Comparison of ENCODE assay signal across 31 cellular contexts in the genomic region with DNA sequence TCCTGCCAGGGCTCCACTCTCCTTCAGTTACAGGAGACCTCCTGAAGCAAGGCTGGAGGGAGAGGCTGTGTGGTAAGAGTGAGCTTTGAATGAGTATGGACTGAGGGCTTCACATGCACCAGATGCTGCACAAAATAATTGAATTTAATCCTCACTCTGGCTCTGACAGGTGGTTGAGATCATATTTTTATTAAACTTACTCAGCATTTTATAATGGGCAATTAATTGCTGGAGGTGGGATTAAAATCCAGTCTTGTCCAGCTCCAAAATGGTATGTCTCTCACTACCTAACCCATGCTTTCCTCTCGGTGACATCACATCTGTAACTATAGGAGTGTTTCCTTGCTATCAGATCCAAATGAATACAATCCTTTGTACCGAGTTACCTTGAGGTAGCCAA.
"Had no signal": no experiment of that assay in that cellular context is flagged by ENCODE, and none has a peak within 500 bp of the region (broad histone marks: within the 10 kb centered on the region; RNA-seq: fewer than 3 reads in every experiment).

No MANE protein-coding gene starts in this region.

- H3K27ac ChIP-seq: ascending aorta, cardiac muscle cell, WERI-Rb-1 had no signal

- H3K27me3 ChIP-seq: ascending aorta, cardiac muscle cell had no signal

- H3K36me3 ChIP-seq: ascending aorta, cardiac muscle cell, WERI-Rb-1 had no signal

- H3K4me3 ChIP-seq: ascending aorta, cardiac muscle cell had no signal

- ATAC-seq: activated CD4-positive, alpha-beta T cell treated with anti-CD3 and anti-CD28 coated beads for 36 hours; activated CD4-positive, CD25-positive, alpha-beta regulatory T cell treated with anti-CD3 and anti-CD28 coated beads, Interleukin-2, amount 50 U/mL, for 24 hours; activated CD8-positive, alpha-beta memory T cell treated with anti-CD3 and anti-CD28 coated beads, Interleukin-2, amount 10 ng/mL, durations not matched to agents 7 days and 5 days; activated CD8-positive, alpha-beta T cell treated with anti-CD3 and anti-CD28 coated beads, Interleukin-2, amount 10 ng/mL, durations not matched to agents 7 days and 5 days; activated naive CD8-positive, alpha-beta T cell treated with anti-CD3 and anti-CD28 coated beads, Interleukin-2, amount 50 U/mL, for 24 hours; WTC11 had no signal

- H3K4me1 ChIP-seq: ascending aorta had no signal

- FAIRE-seq: TTC549 had no signal

- H3K9me3 ChIP-seq: ascending aorta had no signal

- DNase-seq: activated CD4-positive, alpha-beta memory T cell treated with anti-CD3 and anti-CD28 coated beads, Interleukin-2, amount 10 ng/mL, durations not matched to agents 7 days and 5 days; activated CD4-positive, alpha-beta T cell treated with anti-CD3 and anti-CD28 coated beads for 1 hour; activated CD4-positive, alpha-beta T cell treated with anti-CD3 and anti-CD28 coated beads for 36 hours; activated CD4-positive, alpha-beta T cell treated with anti-CD3 and anti-CD28 coated beads for 48 hours; activated CD4-positive, alpha-beta T cell treated with anti-CD3 and anti-CD28 coated beads, Interleukin-2, amount 10 ng/mL, durations not matched to agents 7 days and 5 days; activated CD4-positive, alpha-beta T cell treated with anti-CD3 and anti-CD28 coated beads, Interleukin-2, amount 50 U/mL, for 48 hours; activated CD4-positive, CD25-positive, alpha-beta regulatory T cell; activated CD8-positive, alpha-beta memory T cell treated with anti-CD3 and anti-CD28 coated beads for 24 hours; activated CD8-positive, alpha-beta memory T cell treated with anti-CD3 and anti-CD28 coated beads, Interleukin-2, amount 10 ng/mL, durations not matched to agents 7 days and 5 days; activated CD8-positive, alpha-beta memory T cell treated with anti-CD3 and anti-CD28 coated beads, Interleukin-2, amount 50 U/mL, for 48 hours; activated CD8-positive, alpha-beta T cell treated with anti-CD3 and anti-CD28 coated beads, Interleukin-2, amount 10 ng/mL, durations not matched to agents 7 days and 5 days; activated effector memory CD4-positive, alpha-beta T cell treated with Interleukin-2 at 50 U/mL for 16 hours; activated gamma-delta T cell; activated naive CD4-positive, alpha-beta T cell treated with anti-CD3 and anti-CD28 coated beads, Interleukin-2, amount 10 ng/mL, durations not matched to agents 7 days and 5 days; activated naive CD4-positive, alpha-beta T cell treated with Interleukin-2 at 50 U/mL for 16 hours; activated naive CD8-positive, alpha-beta T cell treated with anti-CD3 and anti-CD28 coated beads, Interleukin-2, amount 10 ng/mL, durations not matched to agents 7 days and 5 days; activated naive CD8-positive, alpha-beta T cell treated with anti-CD3 and anti-CD28 coated beads, Interleukin-2, amount 50 U/mL, for 24 hours; activated T-cell treated with anti-CD3 and anti-CD28 coated beads, Interleukin-2, amount 50 U/mL, for 24 hours; activated T-cell treated with anti-CD3 and anti-CD28 coated beads, Interleukin-2, amount 50 U/mL, for 48 hours; amygdala; anterior cingulate cortex; caudate nucleus; cerebellar nuclear complex; T-helper 2 cell; T-helper 9 cell; WERI-Rb-1 had no signal
